ENCODE assay signal across 8 cellular contexts in the genomic region with DNA sequence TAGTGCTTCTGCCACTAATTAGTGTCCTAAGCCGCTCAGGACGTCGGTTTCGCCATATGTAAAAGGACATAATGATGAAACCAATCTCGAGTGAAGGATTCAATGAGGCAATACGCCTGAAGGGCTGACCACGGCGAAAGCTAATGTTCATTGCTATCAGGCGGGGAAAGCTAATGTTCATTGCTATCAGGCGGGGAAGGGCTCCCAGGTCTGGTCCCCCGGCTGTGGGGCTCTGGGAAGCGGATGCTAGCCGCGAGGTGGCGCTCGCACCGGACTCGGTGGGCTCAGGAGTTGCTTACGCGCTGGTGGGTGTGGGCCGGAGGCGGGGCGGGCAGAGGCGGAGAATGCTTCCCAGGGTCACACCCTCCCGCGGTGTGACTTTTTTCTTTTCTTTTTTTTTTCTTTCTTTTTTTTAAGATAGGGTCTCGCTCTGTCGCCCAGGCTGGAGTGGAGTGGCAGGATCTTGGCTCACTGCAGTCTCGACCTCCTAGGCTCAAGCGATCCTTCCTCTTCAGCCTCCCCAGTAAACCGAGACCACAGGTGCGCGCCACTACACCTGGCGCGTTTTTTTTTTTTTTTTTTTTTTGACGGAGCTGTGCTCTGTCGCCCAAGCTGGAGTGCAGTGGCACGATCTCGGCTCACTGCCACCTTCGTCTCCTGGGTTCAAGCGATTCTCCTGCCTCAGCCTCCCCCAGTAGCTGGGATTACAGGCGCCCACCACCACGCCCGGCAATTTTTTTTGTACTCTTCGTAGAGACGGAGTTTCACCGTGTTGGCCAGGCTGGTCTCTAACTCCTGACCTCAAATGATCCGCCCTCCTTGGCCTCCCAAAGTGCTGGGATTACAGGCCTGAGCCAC. TPM values are rescaled to one million over a fixed set of nuclear protein-coding genes. Genes with fewer than 3 reads are reported as not detected.
DNase-seq lines count a peak whose midpoint lies in the region; ATAC-seq, FAIRE-seq and TF ChIP-seq lines count a peak whose summit lies in the region.

No MANE protein-coding gene starts in this region.

- peak overlapping the region; percentile 74 for H2AFZ ChIP-seq in keratinocyte (ENCODE audit: control insufficient read depth, low read length)

- H3K4me1 ChIP-seq in keratinocyte (ENCODE audit: control insufficient read depth, extremely low read depth, insufficient read depth, low read length) = peaks cover 22% of the 10 kb centered on the region

- no peaks in the 10 kb centered on the region for H3K9me1 ChIP-seq in keratinocyte (ENCODE audit: control insufficient read depth, extremely low read depth, insufficient read depth, low read length)

- no peaks in the 10 kb centered on the region for H3K79me2 ChIP-seq in keratinocyte (ENCODE audit: control insufficient read depth, insufficient read depth, low read length)

- no peaks in the 10 kb centered on the region for H4K20me1 ChIP-seq in keratinocyte (ENCODE audit: control insufficient read depth, extremely low read depth, insufficient read depth, low read length)

- no peak for FAIRE-seq in keratinocyte (lab: Jason Lieb, UNC)

- dilution Hi-C loops in keratinocyte (cut with MboI; ENCODE audit: extremely low pct_ligation_motif_present, low sequenced_read_pairs) = no loop called here

- H3K9ac ChIP-seq in keratinocyte (ENCODE audit: control insufficient read depth, extremely low read depth, insufficient read depth, low read length) = peak overlapping the region; percentile 22

- TF ChIP-seq CTCF in keratinocyte (optimal IDR thresholded peaks at IDR 0.05 in 1 of 3, IDR thresholded peaks at IDR 0.05 in 1 of 3, conservative IDR thresholded peaks at IDR 0.05 in 1 of 3; ENCODE audit: extremely low read depth in 1 of 3, insufficient read depth in 2 of 3, low read length in 3 of 3) = peak; percentile 75 to 91 (median 84)

- ATAC-seq in HG02798 (IDR thresholded peaks at IDR 0.05; ENCODE audit: poor library complexity, unreplicated experiment) = peak; percentile 69
- no peak for ATAC-seq in HG02970 (IDR thresholded peaks at IDR 0.05; ENCODE audit: low FRiP score, unreplicated experiment)

- H3K4me2 ChIP-seq in keratinocyte (ENCODE audit: control insufficient read depth, extremely low read depth, insufficient read depth, low read depth, low read length) = peak overlapping the region; percentile 88

- H3K36me3 ChIP-seq in keratinocyte (ENCODE audit: control insufficient read depth in 2 of 2, extremely low read depth in 1 of 2, insufficient read depth in 2 of 2, low read length in 2 of 2) = no peaks in the 10 kb centered on the region

- peaks cover 10% of the 10 kb centered on the region for H3K27me3 ChIP-seq in keratinocyte (ENCODE audit: control insufficient read depth, extremely low read depth, insufficient read depth, low read length)

- H3K4me3 ChIP-seq in keratinocyte (ENCODE audit: control insufficient read depth in 2 of 3, extremely low read depth in 1 of 3, insufficient read depth in 2 of 3, low read depth in 1 of 3, low read length in 3 of 3) = peak overlapping the region in 1 of 3 experiments; percentile 51

- H3K27ac ChIP-seq in caudate nucleus (ENCODE audit: low read depth, low read length) = no peak overlapping the region
- H3K27ac ChIP-seq in keratinocyte (ENCODE audit: control insufficient read depth, insufficient read depth, low read length) = no peak overlapping the region

- no peaks in the 10 kb centered on the region for H3K9me3 ChIP-seq in keratinocyte (ENCODE audit: control insufficient read depth, low read depth, low read length)

- DNase-seq in DMS114 treated with DMSO at 0.1 percent for 48 hours (lab: John Stamatoyannopoulos, UW; ENCODE audit: unreplicated experiment) (peak; percentile 46), NCI-H2196 (lab: John Stamatoyannopoulos, UW; ENCODE audit: unreplicated experiment) (peak; percentile 90), caudate nucleus (lab: John Stamatoyannopoulos, UW) (peak in 53 of 61 donors; percentile 7 to 74 (median 46)), keratinocyte (ENCODE audit: low read depth, low spot score) (no peak)
- DNase-seq in activated CD4-positive, CD25-positive, alpha-beta regulatory T cell treated with anti-CD3 and anti-CD28 coated beads, Interleukin-2, amount 50 U/mL, for 16 hours (ENCODE audit: low read depth, low spot score) = peak; percentile 66
- peak; percentile 53 to 81 for DNase-seq in stimulated activated CD4-positive, alpha-beta T cell treated with anti-CD3 and anti-CD28 coated beads, Interleukin-1b, Interleukin-23, amount 100 ng/mL, for 1 hour (ENCODE audit: low read depth in 2 of 2)

RNA-seq across cellular contexts. Expression of gene PEAR1, which starts 1.1 kb away (rescaled TPM):
- 4.0 to 4.8 TPM (median 4.2 TPM) in 3 replicates for polyA plus RNA-seq in keratinocyte
- 2.2 TPM for polyA plus RNA-seq in keratinocyte (2011; ENCODE audit: low read depth)
- 1.6 and 1.7 TPM in 2 replicates for polyA plus RNA-seq in keratinocyte (2011; cell fraction: cytosol; rRNA removed)
- 17.9 and 18.0 TPM in 2 replicates for polyA plus RNA-seq in keratinocyte (2011; cell fraction: nucleus; rRNA removed)
- polyA plus RNA-seq in keratinocyte (2012; ENCODE audit: low replicate concordance) = 1.1 and 2.6 TPM in 2 replicates
- 1.7 to 8.4 TPM (median 1.8 TPM) in 3 replicates for polyA minus RNA-seq in keratinocyte
- polyA minus RNA-seq in keratinocyte (2011; cell fraction: cytosol; rRNA and poly(A)+ RNA removed) = not detected
- polyA minus RNA-seq in keratinocyte (2011; cell fraction: nucleus; rRNA and poly(A)+ RNA removed) = 4.1 and 4.8 TPM in 2 replicates

RNA-seq across cellular contexts. Expression of gene LRRC71, which starts 28.0 kb away (rescaled TPM):
- not detected in 3 replicates for polyA plus RNA-seq in keratinocyte
- polyA plus RNA-seq in keratinocyte (2011; ENCODE audit: low read depth) = not detected
- polyA plus RNA-seq in keratinocyte (2011; cell fraction: cytosol; rRNA removed) = not detected in 2 replicates
- polyA plus RNA-seq in keratinocyte (2011; cell fraction: nucleus; rRNA removed) = 0.18 TPM in 1 of 2 replicates, not detected in the other
- not detected in 2 replicates for polyA plus RNA-seq in keratinocyte (2012; ENCODE audit: low replicate concordance)
- not detected in 3 replicates for polyA minus RNA-seq in keratinocyte
- not detected for polyA minus RNA-seq in keratinocyte (2011; cell fraction: cytosol; rRNA and poly(A)+ RNA removed)
- polyA minus RNA-seq in keratinocyte (2011; cell fraction: nucleus; rRNA and poly(A)+ RNA removed) = not detected in 2 replicates

RNA-seq across cellular contexts. Expression of gene NTRK1, which starts 31.8 kb away (rescaled TPM):
- polyA plus RNA-seq in keratinocyte = 0.03 to 0.06 TPM (median 0.05 TPM) in 3 replicates
- polyA plus RNA-seq in keratinocyte (2011; ENCODE audit: low read depth) = not detected
- not detected in 2 replicates for polyA plus RNA-seq in keratinocyte (2011; cell fraction: cytosol; rRNA removed)
- 0.07 TPM in 1 of 2 replicates, not detected in the other for polyA plus RNA-seq in keratinocyte (2011; cell fraction: nucleus; rRNA removed)
- not detected in 2 replicates for polyA plus RNA-seq in keratinocyte (2012; ENCODE audit: low replicate concordance)
- polyA minus RNA-seq in keratinocyte = not detected in 3 replicates
- polyA minus RNA-seq in keratinocyte (2011; cell fraction: cytosol; rRNA and poly(A)+ RNA removed) = not detected
- not detected in 2 replicates for polyA minus RNA-seq in keratinocyte (2011; cell fraction: nucleus; rRNA and poly(A)+ RNA removed)

RNA-seq across cellular contexts. Expression of gene INSRR, which starts 33.5 kb away (rescaled TPM):
- polyA plus RNA-seq in keratinocyte = not detected in 3 replicates
- polyA plus RNA-seq in keratinocyte (2011; ENCODE audit: low read depth) = not detected
- polyA plus RNA-seq in keratinocyte (2011; cell fraction: cytosol; rRNA removed) = not detected in 2 replicates
- not detected in 2 replicates for polyA plus RNA-seq in keratinocyte (2011; cell fraction: nucleus; rRNA removed)
- not detected in 2 replicates for polyA plus RNA-seq in keratinocyte (2012; ENCODE audit: low replicate concordance)
- not detected in 3 replicates for polyA minus RNA-seq in keratinocyte
- polyA minus RNA-seq in keratinocyte (2011; cell fraction: cytosol; rRNA and poly(A)+ RNA removed) = not detected
- polyA minus RNA-seq in keratinocyte (2011; cell fraction: nucleus; rRNA and poly(A)+ RNA removed) = not detected in 2 replicates
